In genomic region chr22:36334838-36335603, GRCh38 we compare ENCODE assay signal across 8 cellular contexts. TPM values are rescaled to one million over a fixed set of nuclear protein-coding genes. Genes with fewer than 3 reads are reported as not detected.
A peak's percentile ranks its signal among the peaks of the same experiment; 100 is the strongest.
DNase-seq lines count a peak whose midpoint lies in the region; ATAC-seq, FAIRE-seq and TF ChIP-seq lines count a peak whose summit lies in the region.

No MANE protein-coding gene starts in this region.

- H3F3A ChIP-seq in neural progenitor cell (ENCODE audit: low read depth): peaks cover 24% of the 10 kb centered on the region

- ATAC-seq in A549 (no peak; a peak in 1 of 6 replicates), HG03159 (IDR thresholded peaks at IDR 0.05; ENCODE audit: unreplicated experiment) (no peak), HG02840 (IDR thresholded peaks at IDR 0.05; ENCODE audit: low FRiP score, unreplicated experiment) (no peak)

- H3K4me3 ChIP-seq in A549 (no peak overlapping the region), esophagus muscularis mucosa (peak overlapping the region in 1 of 4 donors; percentile 4), neural progenitor cell (no peak overlapping the region)

- H3K9me3 ChIP-seq in A549: no peaks in the 10 kb centered on the region
- no peaks in the 10 kb centered on the region for H3K9me3 ChIP-seq in esophagus muscularis mucosa
- H3K9me3 ChIP-seq in neural progenitor cell (ENCODE audit: low read depth): no peaks in the 10 kb centered on the region

- H3K4me1 ChIP-seq in A549 (peaks cover 96% of the 10 kb centered on the region), esophagus muscularis mucosa (peaks cover 100% of the 10 kb centered on the region in 4 donors), neural progenitor cell (peaks cover 45% of the 10 kb centered on the region)

- no peak for FAIRE-seq in A549 (lab: Jason Lieb, UNC)

- H4K20me1 ChIP-seq in neural progenitor cell (ENCODE audit: low read depth): peaks cover 29% of the 10 kb centered on the region

- peak overlapping the region; percentile 25; the same call in 1 of the 3 replicates for H3K4me2 ChIP-seq in A549
- peak overlapping the region; percentile 23 for H3K4me2 ChIP-seq in neural progenitor cell

- peak overlapping the region; percentile 47 to 99; a peak in 4 of 6 replicates for H3K27ac ChIP-seq in A549
- H3K27ac ChIP-seq in esophagus muscularis mucosa (replicated peaks in 1 of 4): peak overlapping the region; percentile 95 to 100 (median 98)
- H3K27ac ChIP-seq in neural progenitor cell: peak overlapping the region; percentile 89

- intact Hi-C loops in esophagus muscularis mucosa (cut with DNase I): no loop called here

- peaks cover 5% of the 10 kb centered on the region for H3K27me3 Mint-ChIP-seq in neural progenitor cell (ENCODE audit: insufficient read depth, low read depth)

- no peaks in the 10 kb centered on the region for H3K27me3 ChIP-seq in esophagus muscularis mucosa
- no peaks in the 10 kb centered on the region for H3K27me3 ChIP-seq in neural progenitor cell

- POLR2A ChIA-PET in A549 (lab: Yijun Ruan, JAX): no interaction called here

- no peak overlapping the region for H2AFZ ChIP-seq in neural progenitor cell (replicated peaks)

- H3K27ac Mint-ChIP-seq in neural progenitor cell: peak overlapping the region; percentile 89

- 71% methylated on average over 7 of the region's 17 CpGs for WGBS in A549 (ENCODE audit: missing lambda C conversion rate)
- 12% methylated on average over 10 of the region's 17 CpGs for WGBS in esophagus muscularis mucosa

- TF ChIP-seq EP300 in A549 (IDR thresholded peaks at IDR 0.05) (no peak), esophagus muscularis mucosa (IDR thresholded peaks at IDR 0.05) (no peak)

- peaks cover 36% of the 10 kb centered on the region for H3K36me3 Mint-ChIP-seq in neural progenitor cell

- no peaks in the 10 kb centered on the region for H3K9me3 Mint-ChIP-seq in neural progenitor cell

- CTCF ChIA-PET in A549 (lab: Yijun Ruan, JAX): interaction anchor here (1.1 to 1.6 kb wide), 5 partner anchors 29 to 137 kb away, joined by 3 to 5 read pairs (median 3); no protein-coding TSS in a partner anchor

- no peak for DNase-seq in A549 (ENCODE audit: low read depth in 1 of 2, low spot score in 1 of 2)
- DNase-seq in HUDEP-2 (lab: John Stamatoyannopoulos, UW; ENCODE audit: unreplicated experiment in 76 of 76): peak in 46 of 76 experiments; percentile 14 to 67 (median 40)
- DNase-seq in activated CD4-positive, alpha-beta T cell treated with anti-CD3 and anti-CD28 coated beads, Interleukin-2, amount 50 U/mL, for 1 hour: peak; percentile 47
- no peak for DNase-seq in esophagus muscularis mucosa (ENCODE audit: extremely low spot score)
- peak; percentile 78 for DNase-seq in neural progenitor cell (ENCODE audit: low spot score)
- no peak for DNase-seq in NCI-H146 treated with DMSO at 0.1 percent for 48 hours (lab: John Stamatoyannopoulos, UW; ENCODE audit: unreplicated experiment)

- TF ChIP-seq RAD21 in A549 (conservative IDR thresholded peaks at IDR 0.05 in 1 of 2, IDR thresholded peaks at IDR 0.05 in 1 of 2): no peak

- peaks cover 73% of the 10 kb centered on the region for H3K79me2 ChIP-seq in neural progenitor cell (ENCODE audit: low read depth)

- H3K4me3 Mint-ChIP-seq in neural progenitor cell: no peak overlapping the region

- peak overlapping the region; percentile 41 for H3K9ac ChIP-seq in neural progenitor cell

- TF ChIP-seq CTCF in A549 (IDR thresholded peaks at IDR 0.05) (no peak), esophagus muscularis mucosa (IDR thresholded peaks at IDR 0.05) (no peak), neural progenitor cell (IDR thresholded peaks at IDR 0.05) (no peak)

- H3K4me1 Mint-ChIP-seq in neural progenitor cell: peaks cover 72% of the 10 kb centered on the region

- H3K36me3 ChIP-seq in esophagus muscularis mucosa (peaks cover 13 to 70% (median 56%) of the 10 kb centered on the region in 4 donors), neural progenitor cell (no peaks in the 10 kb centered on the region)

- TF ChIP-seq POLR2A in A549 (IDR thresholded peaks at IDR 0.05; ENCODE audit: low read length): no peak
- TF ChIP-seq POLR2A in esophagus muscularis mucosa (IDR thresholded peaks at IDR 0.05; ENCODE audit: low read depth): no peak

TF ChIP-seq in A549, 52 proteins besides CTCF, POLR2A, EP300 and RAD21:
- TF ChIP-seq CBX2 (IDR thresholded peaks at IDR 0.05; ENCODE audit: borderline replicate concordance, low read depth): no peak
- no peak for TF ChIP-seq TFCP2L1 (CRISPR knock-in tag; IDR thresholded peaks at IDR 0.05)
- TF ChIP-seq, protein P1, sequence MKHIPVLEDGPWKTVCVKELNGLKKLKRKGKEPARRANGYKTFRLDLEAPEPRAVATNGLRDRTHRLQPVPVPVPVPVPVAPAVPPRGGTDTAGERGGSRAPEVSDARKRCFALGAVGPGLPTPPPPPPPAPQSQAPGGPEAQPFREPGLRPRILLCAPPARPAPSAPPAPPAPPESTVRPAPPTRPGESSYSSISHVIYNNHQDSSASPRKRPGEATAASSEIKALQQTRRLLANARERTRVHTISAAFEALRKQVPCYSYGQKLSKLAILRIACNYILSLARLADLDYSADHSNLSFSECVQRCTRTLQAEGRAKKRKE (CRISPR knock-in tag; IDR thresholded peaks at IDR 0.05; ENCODE audit: low read depth): no peak
- TF ChIP-seq, protein P2, sequence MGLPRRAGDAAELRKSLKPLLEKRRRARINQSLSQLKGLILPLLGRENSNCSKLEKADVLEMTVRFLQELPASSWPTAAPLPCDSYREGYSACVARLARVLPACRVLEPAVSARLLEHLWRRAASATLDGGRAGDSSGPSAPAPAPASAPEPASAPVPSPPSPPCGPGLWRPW (IDR thresholded peaks at IDR 0.05): no peak
- TF ChIP-seq USF2 (IDR thresholded peaks at IDR 0.05): no peak
- peak; percentile 35 for TF ChIP-seq ZFP36 (IDR thresholded peaks at IDR 0.05; ENCODE audit: borderline replicate concordance, partially characterized antibody)
- TF ChIP-seq MYC (IDR thresholded peaks at IDR 0.05; ENCODE audit: borderline replicate concordance, low read length): no peak
- no peak for TF ChIP-seq SMC3 (IDR thresholded peaks at IDR 0.05)
- TF ChIP-seq, protein P3, sequence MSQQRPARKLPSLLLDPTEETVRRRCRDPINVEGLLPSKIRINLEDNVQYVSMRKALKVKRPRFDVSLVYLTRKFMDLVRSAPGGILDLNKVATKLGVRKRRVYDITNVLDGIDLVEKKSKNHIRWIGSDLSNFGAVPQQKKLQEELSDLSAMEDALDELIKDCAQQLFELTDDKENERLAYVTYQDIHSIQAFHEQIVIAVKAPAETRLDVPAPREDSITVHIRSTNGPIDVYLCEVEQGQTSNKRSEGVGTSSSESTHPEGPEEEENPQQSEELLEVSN (IDR thresholded peaks at IDR 0.05; ENCODE audit: borderline replicate concordance, low read depth): no peak
- TF ChIP-seq KDM1A (IDR thresholded peaks at IDR 0.05; ENCODE audit: low read depth): no peak
- peak; percentile 18 for TF ChIP-seq MAFK (IDR thresholded peaks at IDR 0.05; ENCODE audit: partially characterized antibody)

RNA-seq across cellular contexts. Expression of gene MYH9, which starts 52.7 kb away (rescaled TPM):
- polyA plus RNA-seq in A549 (2011; rRNA removed) (92.1 and 162 TPM in 2 replicates), A549 (2017; fragmentation: RNase III; extraction: RNeasy Plus Mini Kit Qiagen cat#74134 plus additional on column Dnase treatment) (158 to 215 TPM (median 167 TPM) in 3 replicates)
- 112 and 118 TPM in 2 replicates for polyA plus RNA-seq in A549 (2012; cell fraction: cytosol; rRNA removed)
- 202 and 239 TPM in 2 replicates for polyA plus RNA-seq in A549 (2012; cell fraction: nucleus; rRNA removed)
- polyA minus RNA-seq in A549 (2011; rRNA and poly(A)+ RNA removed): 460 and 534 TPM in 2 replicates
- total RNA-seq in esophagus muscularis mucosa (100 to 1,000 TPM; 241 to 387 (median 358) TPM), neural progenitor cell (ENCODE audit: low replicate concordance) (77.2 and 189 TPM in 2 replicates)

Comparison
In these comparisons a context has a peak if more than half of its experiments do, and no peak if none do; other contexts are left out.
1. DNase-seq: peak in HUDEP-2 (46 of 76), activated CD4-positive, alpha-beta T cell treated with anti-CD3 and anti-CD28 coated beads, Interleukin-2, amount 50 U/mL, for 1 hour (single experiment) and neural progenitor cell (single experiment); none in A549 (0 of 2), esophagus muscularis mucosa (single experiment) and NCI-H146 treated with DMSO at 0.1 percent for 48 hours (single experiment).
2. Peak in every context shown above with its lines, with median percentiles within 50 percentile points of each other: H3K27ac ChIP-seq.